8 cellular contexts compared by ENCODE assay signal in the genomic region with DNA sequence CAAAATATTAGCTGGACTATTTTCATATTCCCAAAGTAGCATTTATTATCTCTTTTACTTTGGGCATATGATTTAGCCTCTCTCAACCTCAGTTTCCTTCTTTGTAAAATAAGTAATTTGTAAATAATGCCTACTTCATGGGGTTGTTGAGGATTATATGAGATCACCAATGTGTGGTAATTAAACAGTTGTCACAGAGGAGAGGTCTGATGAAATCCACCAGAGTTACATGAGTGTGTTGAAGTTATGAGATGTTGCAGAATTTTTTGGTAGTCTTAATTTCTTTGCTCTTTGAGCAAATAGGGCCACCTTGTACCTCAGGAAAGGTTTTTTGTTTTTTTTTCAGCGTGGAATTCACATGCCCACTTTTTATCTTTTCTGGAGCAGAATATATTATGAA. TPM values are rescaled to one million over a fixed set of nuclear protein-coding genes. Genes with fewer than 3 reads are reported as not detected.
DNase-seq lines count a peak whose midpoint lies in the region; ATAC-seq and TF ChIP-seq lines count a peak whose summit lies in the region.

No MANE protein-coding gene starts in this region.

- H3K36me3 Mint-ChIP-seq in T-cell: peaks cover 18% of the 10 kb centered on the region

- no peak for TF ChIP-seq POLR2A in spleen (IDR thresholded peaks at IDR 0.05)

- intact Hi-C loops in spleen (cut with DNase I; ENCODE audit: low total_unique reads): no loop called here

- H3K4me3 ChIP-seq in fibroblast of pulmonary artery (replicated peaks; ENCODE audit: low read depth, low read length) (peak overlapping the region; percentile 88), spleen (peak overlapping the region in 7 of 8 donors; percentile 36 to 77 (median 48))

- WGBS in spleen, 5 donors: 52 to 88% (median 64%) methylated on average over 1 of the region's 1 CpG

- H3K4me3 Mint-ChIP-seq in T-cell: peak overlapping the region; percentile 82 to 96 (median 88)

- no peaks in the 10 kb centered on the region for H3K27me3 ChIP-seq in spleen (replicated peaks in 1 of 7)

- CTCF ChIA-PET in T-cell (lab: Charles Lee): interaction anchor here (0.5 to 2.7 kb wide), 4 partner anchors 9 to 121 kb away, joined by 3 to 44 read pairs (median 6); a partner anchor contains a TSS

- H3K4me1 Mint-ChIP-seq in T-cell: peaks cover 12 to 28% (median 24%) of the 10 kb centered on the region in 3 donors

- peak overlapping the region in 6 of 8 donors; percentile 74 to 93 (median 90) for H3K27ac ChIP-seq in spleen

- no peaks in the 10 kb centered on the region for H3K9me3 Mint-ChIP-seq in T-cell

- TF ChIP-seq CTCF in fibroblast of pulmonary artery (IDR thresholded peaks at IDR 0.05; ENCODE audit: low read length, missing control alignments): no peak
- TF ChIP-seq CTCF in spleen (IDR thresholded peaks at IDR 0.05 in 8 of 11, conservative IDR thresholded peaks at IDR 0.05 in 3 of 11): no peak

- H3K27me3 Mint-ChIP-seq in T-cell: no peaks in the 10 kb centered on the region

- ATAC-seq in T-cell (replicated peaks in 1 of 4) (no peak), GM18498 (IDR thresholded peaks at IDR 0.05; ENCODE audit: unreplicated experiment) (no peak)

- POLR2A ChIA-PET in T-cell (lab: Charles Lee): interaction anchor here in 1 of 2 donors (0.9 kb wide), 1 partner anchor 10 kb away, joined by 3 read pairs; a partner anchor contains a TSS

- DNase-seq in DMS 273 (lab: John Stamatoyannopoulos, UW; ENCODE audit: unreplicated experiment) (peak; percentile 15), DMS 273 treated with DMSO at 0.1 percent for 48 hours (lab: John Stamatoyannopoulos, UW) (no peak), T-cell (no peak), fibroblast of pulmonary artery (ENCODE audit: low read depth) (peak; percentile 18), spleen (no peak), LoVo (ENCODE audit: low spot score) (no peak), KG1 (lab: John Stamatoyannopoulos, UW) (no peak)

- H3K36me3 ChIP-seq in spleen: peaks cover 0 to 43% (median 6%) of the 10 kb centered on the region in 6 donors

- peaks cover 0 to 33% (median 19%) of the 10 kb centered on the region in 6 donors for H3K4me1 ChIP-seq in spleen

- H3K9me3 ChIP-seq in spleen: peaks cover 0 to under 1% (median 0%) of the 10 kb centered on the region in 8 donors

- H3K27ac Mint-ChIP-seq in T-cell: peak overlapping the region; percentile 32 to 88

RNA-seq across cellular contexts. Expression of a gene that starts 1.4 kb away (rescaled TPM):
- 100 to 1,000 TPM; 101 to 119 (median 109) TPM for total RNA-seq in T-cell
- 100 to 1,000 TPM; 101 to 259 (median 130) TPM for total RNA-seq in spleen
- polyA plus RNA-seq in spleen: 100 to 1,000 TPM; 372 to 504 (median 462) TPM

RNA-seq across cellular contexts. Expression of a gene that starts 5.5 kb away (rescaled TPM):
- total RNA-seq in T-cell (10 to 100 TPM; 32.9 to 40.5 (median 35.5) TPM), spleen (10 to 100 TPM; 41.7 to 59.9 (median 45.6) TPM)
- polyA plus RNA-seq in spleen: 10 to 100 TPM in 2 of 3 donors, 1 to 10 TPM in 1; 7.4 to 12.9 (median 12.7) TPM

RNA-seq across cellular contexts. Expression of a gene that starts 9.8 kb away (rescaled TPM):
- total RNA-seq in T-cell: 10 to 100 TPM; 11.2 to 13.6 (median 12.7) TPM
- 10 to 100 TPM; 12.7 to 18.8 (median 16.7) TPM for total RNA-seq in spleen
- 1 to 10 TPM; 1.4 to 1.5 (median 1.5) TPM for polyA plus RNA-seq in spleen

Comparison
In these comparisons a context has a peak if more than half of its experiments do, and no peak if none do; other contexts are left out.
1. DNase-seq: peak in DMS 273 (single experiment) and fibroblast of pulmonary artery (single experiment); none in DMS 273 treated with DMSO at 0.1 percent for 48 hours (single experiment), T-cell (0 of 34), spleen (single experiment), LoVo (single experiment) and KG1 (single experiment).